8 cellular contexts compared by ENCODE assay signal in genomic region chr20:13819885-13820645, GRCh38. TPM values are rescaled to one million over a fixed set of nuclear protein-coding genes. Genes with fewer than 3 reads are reported as not detected.
DNase-seq lines count a peak whose midpoint lies in the region; ATAC-seq and TF ChIP-seq lines count a peak whose summit lies in the region.

No MANE protein-coding gene starts in this region.

- peaks cover 9% of the 10 kb centered on the region for H3K4me1 ChIP-seq in foreskin keratinocyte

- no peak overlapping the region for H3K4me3 Mint-ChIP-seq in activated CD4-positive, alpha-beta T cell treated with anti-CD3 and anti-CD28 coated beads, Interleukin-2, amount 10 ng/mL, durations not matched to agents 24 days and 14 days
- H3K4me3 Mint-ChIP-seq in progenitor cell of endocrine pancreas (ENCODE audit: low read depth): no peak overlapping the region

- peaks cover 25% of the 10 kb centered on the region for H3K36me3 Mint-ChIP-seq in activated CD4-positive, alpha-beta T cell treated with anti-CD3 and anti-CD28 coated beads, Interleukin-2, amount 10 ng/mL, durations not matched to agents 24 days and 14 days (ENCODE audit: low read depth)
- peaks cover 12% of the 10 kb centered on the region for H3K36me3 Mint-ChIP-seq in progenitor cell of endocrine pancreas (ENCODE audit: insufficient read depth)

- H3K27ac ChIP-seq in foreskin keratinocyte: no peak overlapping the region

- peaks cover 14% of the 10 kb centered on the region for H3K4me1 Mint-ChIP-seq in activated CD4-positive, alpha-beta T cell treated with anti-CD3 and anti-CD28 coated beads, Interleukin-2, amount 10 ng/mL, durations not matched to agents 24 days and 14 days
- H3K4me1 Mint-ChIP-seq in progenitor cell of endocrine pancreas (ENCODE audit: low read depth): peaks cover 1% of the 10 kb centered on the region

- peak; percentile 29 for DNase-seq in DMS114 treated with DMSO at 0.1 percent for 48 hours (lab: John Stamatoyannopoulos, UW; ENCODE audit: unreplicated experiment)
- peak; percentile 83 for DNase-seq in NCI-H2171 treated with DMSO at 0.1 percent for 48 hours (lab: John Stamatoyannopoulos, UW)
- peak; percentile 61 for DNase-seq in activated CD4-positive, alpha-beta T cell treated with anti-CD3 and anti-CD28 coated beads, Interleukin-2, amount 10 ng/mL, durations not matched to agents 24 days and 14 days
- DNase-seq in foreskin keratinocyte: peak; percentile 55 to 79
- no peak for DNase-seq in progenitor cell of endocrine pancreas (ENCODE audit: low spot score, unreplicated experiment)
- no peak for DNase-seq in occipital lobe (lab: John Stamatoyannopoulos, UW)

- H3K27me3 Mint-ChIP-seq in activated CD4-positive, alpha-beta T cell treated with anti-CD3 and anti-CD28 coated beads, Interleukin-2, amount 10 ng/mL, durations not matched to agents 24 days and 14 days: no peaks in the 10 kb centered on the region
- no peaks in the 10 kb centered on the region for H3K27me3 Mint-ChIP-seq in progenitor cell of endocrine pancreas

- peak; percentile 56 for ATAC-seq in GM19324 (IDR thresholded peaks at IDR 0.05; ENCODE audit: low FRiP score, unreplicated experiment)
- peak; percentile 90 for ATAC-seq in HG03159 (IDR thresholded peaks at IDR 0.05; ENCODE audit: unreplicated experiment)
- ATAC-seq in foreskin keratinocyte: peak; percentile 95

- no peaks in the 10 kb centered on the region for H3K27me3 ChIP-seq in foreskin keratinocyte

- TF ChIP-seq CTCF in foreskin keratinocyte (conservative IDR thresholded peaks at IDR 0.05) (peak; percentile 79), progenitor cell of endocrine pancreas (IDR thresholded peaks at IDR 0.05; ENCODE audit: unreplicated experiment) (peak; percentile 77)

- intact Hi-C loops in activated CD4-positive, alpha-beta T cell treated with anti-CD3 and anti-CD28 coated beads, Interleukin-2, amount 10 ng/mL, durations not matched to agents 24 days and 14 days (cut with micrococcal nuclease): loop anchor here (1.0 kb wide), 1 partner anchor 235 kb away; no protein-coding TSS in a partner anchor

- no peaks in the 10 kb centered on the region for H3K9me3 Mint-ChIP-seq in activated CD4-positive, alpha-beta T cell treated with anti-CD3 and anti-CD28 coated beads, Interleukin-2, amount 10 ng/mL, durations not matched to agents 24 days and 14 days
- no peaks in the 10 kb centered on the region for H3K9me3 Mint-ChIP-seq in progenitor cell of endocrine pancreas (ENCODE audit: low read depth)

- H3K27ac Mint-ChIP-seq in activated CD4-positive, alpha-beta T cell treated with anti-CD3 and anti-CD28 coated beads, Interleukin-2, amount 10 ng/mL, durations not matched to agents 24 days and 14 days: no peak overlapping the region
- peak overlapping the region; percentile 20 for H3K27ac Mint-ChIP-seq in progenitor cell of endocrine pancreas

RNA-seq across cellular contexts. Expression of gene NDUFAF5, which starts 35.2 kb away (rescaled TPM):
- 32.3 and 32.8 TPM in 2 replicates for total RNA-seq in activated CD4-positive, alpha-beta T cell treated with anti-CD3 and anti-CD28 coated beads, Interleukin-2, amount 10 ng/mL, durations not matched to agents 24 days and 14 days
- total RNA-seq in foreskin keratinocyte (22.8 and 25.5 TPM in 2 replicates), progenitor cell of endocrine pancreas (39.2 and 41.5 TPM in 2 replicates), occipital lobe (30.4 TPM)
- 21.1 and 26.7 TPM in 2 replicates for polyA plus RNA-seq in foreskin keratinocyte

RNA-seq across cellular contexts. Expression of gene ESF1, which starts 35.3 kb away (rescaled TPM):
- 32.8 and 34.5 TPM in 2 replicates for total RNA-seq in activated CD4-positive, alpha-beta T cell treated with anti-CD3 and anti-CD28 coated beads, Interleukin-2, amount 10 ng/mL, durations not matched to agents 24 days and 14 days
- total RNA-seq in foreskin keratinocyte: 16.9 and 21.2 TPM in 2 replicates
- 6.3 and 7.6 TPM in 2 replicates for polyA plus RNA-seq in foreskin keratinocyte
- 17.9 and 18.5 TPM in 2 replicates for total RNA-seq in progenitor cell of endocrine pancreas
- 17.3 TPM for total RNA-seq in occipital lobe

Comparison
In these comparisons a context has a peak if more than half of its experiments do, and no peak if none do; other contexts are left out.
1. DNase-seq: peak in DMS114 treated with DMSO at 0.1 percent for 48 hours (single experiment), NCI-H2171 treated with DMSO at 0.1 percent for 48 hours (single experiment), activated CD4-positive, alpha-beta T cell treated with anti-CD3 and anti-CD28 coated beads, Interleukin-2, amount 10 ng/mL, durations not matched to agents 24 days and 14 days (single experiment) and foreskin keratinocyte (2 of 2); none in progenitor cell of endocrine pancreas (single experiment) and occipital lobe (single experiment).
2. Peak in every context shown above with its lines, with median percentiles within 50 percentile points of each other: ATAC-seq.